ENCODE assay signal across 1 cellular context in the genomic region with DNA sequence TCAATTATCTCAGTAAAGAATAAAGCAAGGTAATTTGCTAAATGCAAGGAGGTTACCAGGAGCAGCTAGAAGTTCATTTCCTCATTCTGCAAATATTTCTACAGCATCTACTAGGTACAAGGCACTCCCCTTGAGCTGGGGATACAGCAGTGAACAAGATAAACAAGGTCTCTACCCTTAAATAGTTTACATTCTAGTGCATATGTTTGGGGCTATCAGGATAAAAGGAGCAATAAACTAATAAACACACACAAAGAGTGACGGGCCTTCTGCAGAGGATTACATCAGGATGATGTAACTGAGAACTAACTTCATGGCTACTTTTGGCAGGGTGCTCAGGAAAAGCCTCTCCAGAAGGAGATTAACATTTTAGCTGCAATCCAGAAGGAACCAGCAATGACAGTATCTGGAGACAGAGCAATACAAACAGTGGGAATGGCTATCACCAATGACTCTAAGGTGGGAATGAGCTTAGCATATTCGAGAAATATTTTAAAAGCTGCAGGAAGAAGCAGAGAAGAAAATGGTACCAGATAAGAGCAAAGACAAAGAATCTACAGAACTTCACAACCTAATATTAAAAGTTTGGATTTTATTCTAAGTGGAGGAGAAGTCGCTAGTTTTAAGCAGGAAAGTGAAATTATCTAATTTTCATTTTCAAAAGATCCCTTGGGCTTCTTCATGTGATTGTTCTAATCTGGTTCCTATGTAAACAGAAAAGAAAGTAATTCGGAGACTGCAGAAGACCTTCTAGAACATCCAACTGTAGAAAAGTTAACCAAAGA.
TF ChIP-seq lines count a peak whose summit lies in the region.

No MANE protein-coding gene starts in this region.

TF ChIP-seq in HEK293, 187 proteins besides CTCF, POLR2A, EP300 and RAD21 (continued from another document and continues in another):
- TF ChIP-seq, protein P1, sequence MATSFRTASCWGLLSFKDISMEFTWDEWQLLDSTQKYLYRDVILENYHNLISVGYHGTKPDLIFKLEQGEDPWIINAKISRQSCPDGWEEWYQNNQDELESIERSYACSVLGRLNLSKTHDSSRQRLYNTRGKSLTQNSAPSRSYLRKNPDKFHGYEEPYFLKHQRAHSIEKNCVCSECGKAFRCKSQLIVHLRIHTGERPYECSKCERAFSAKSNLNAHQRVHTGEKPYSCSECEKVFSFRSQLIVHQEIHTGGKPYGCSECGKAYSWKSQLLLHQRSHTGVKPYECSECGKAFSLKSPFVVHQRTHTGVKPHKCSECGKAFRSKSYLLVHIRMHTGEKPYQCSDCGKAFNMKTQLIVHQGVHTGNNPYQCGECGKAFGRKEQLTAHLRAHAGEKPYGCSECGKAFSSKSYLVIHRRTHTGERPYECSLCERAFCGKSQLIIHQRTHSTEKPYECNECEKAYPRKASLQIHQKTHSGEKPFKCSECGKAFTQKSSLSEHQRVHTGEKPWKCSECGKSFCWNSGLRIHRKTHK (tag by site-specific recombination; IDR thresholded peaks at IDR 0.05) = no peak
- TF ChIP-seq ZNF529 (tag by site-specific recombination; IDR thresholded peaks at IDR 0.05; ENCODE audit: insufficient replicate concordance) (peak; percentile 18), ZNF146 (tag by site-specific recombination; IDR thresholded peaks at IDR 0.05) (no peak), SP3 (tag by site-specific recombination; IDR thresholded peaks at IDR 0.05) (peak; percentile 30; the same call in 1 of the 2 replicates), ZNF426 (tag by site-specific recombination; IDR thresholded peaks at IDR 0.05) (no peak), ZNF549 (tag by site-specific recombination; IDR thresholded peaks at IDR 0.05) (no peak), ZNF2 (tag by site-specific recombination; IDR thresholded peaks at IDR 0.05) (0 out of 2 replicates have a peak, but pooled peaks have one; percentile 47), ZNF664 (tag by site-specific recombination; IDR thresholded peaks at IDR 0.05) (peak; percentile 93), ZSCAN23 (tag by site-specific recombination; IDR thresholded peaks at IDR 0.05) (peak; percentile 59; the same call in 1 of the 2 replicates), ZNF677 (tag by site-specific recombination; IDR thresholded peaks at IDR 0.05) (no peak), ZNF140 (tag by site-specific recombination; IDR thresholded peaks at IDR 0.05) (no peak), ZBTB1 (tag by site-specific recombination; IDR thresholded peaks at IDR 0.05) (no peak), ZNF501 (tag by site-specific recombination; IDR thresholded peaks at IDR 0.05) (0 out of 2 replicates have a peak, but pooled peaks have one; percentile 19), ZNF112 (tag by site-specific recombination; IDR thresholded peaks at IDR 0.05) (no peak), ZFP3 (tag by site-specific recombination; IDR thresholded peaks at IDR 0.05; ENCODE audit: low read depth) (no peak), ZBTB8A (tag by site-specific recombination; IDR thresholded peaks at IDR 0.05) (peak; percentile 29; the same call in 1 of the 2 replicates), ZBTB20 (tag by site-specific recombination; IDR thresholded peaks at IDR 0.05) (peak; percentile 71), ZNF585B (tag by site-specific recombination; IDR thresholded peaks at IDR 0.05) (no peak), ZNF341 (tag by site-specific recombination; IDR thresholded peaks at IDR 0.05; ENCODE audit: low read depth) (no peak), GLIS1 (tag by site-specific recombination; IDR thresholded peaks at IDR 0.05) (0 out of 2 replicates have a peak, but pooled peaks have one; percentile 16), ZNF248 (tag by site-specific recombination; IDR thresholded peaks at IDR 0.05) (no peak), EGR2 (tag by site-specific recombination; IDR thresholded peaks at IDR 0.05; ENCODE audit: low read depth) (no peak), ZNF266 (tag by site-specific recombination; IDR thresholded peaks at IDR 0.05; ENCODE audit: low read depth) (no peak), TCF7L2 (IDR thresholded peaks at IDR 0.05; ENCODE audit: borderline replicate concordance, low read depth, low read length) (peak; percentile 89), ZSCAN16 (tag by site-specific recombination; IDR thresholded peaks at IDR 0.05) (0 out of 2 replicates have a peak, but pooled peaks have one; percentile 12), ZNF560 (tag by site-specific recombination; IDR thresholded peaks at IDR 0.05; ENCODE audit: borderline replicate concordance) (no peak), ZNF416 (tag by site-specific recombination; IDR thresholded peaks at IDR 0.05) (no peak), ZNF521 (tag by site-specific recombination; IDR thresholded peaks at IDR 0.05) (no peak), MYNN (tag by site-specific recombination; IDR thresholded peaks at IDR 0.05; ENCODE audit: borderline replicate concordance) (no peak), SP2 (tag by site-specific recombination; IDR thresholded peaks at IDR 0.05) (no peak), ZNF423 (tag by site-specific recombination; IDR thresholded peaks at IDR 0.05) (no peak)
- TF ChIP-seq, protein P2, sequence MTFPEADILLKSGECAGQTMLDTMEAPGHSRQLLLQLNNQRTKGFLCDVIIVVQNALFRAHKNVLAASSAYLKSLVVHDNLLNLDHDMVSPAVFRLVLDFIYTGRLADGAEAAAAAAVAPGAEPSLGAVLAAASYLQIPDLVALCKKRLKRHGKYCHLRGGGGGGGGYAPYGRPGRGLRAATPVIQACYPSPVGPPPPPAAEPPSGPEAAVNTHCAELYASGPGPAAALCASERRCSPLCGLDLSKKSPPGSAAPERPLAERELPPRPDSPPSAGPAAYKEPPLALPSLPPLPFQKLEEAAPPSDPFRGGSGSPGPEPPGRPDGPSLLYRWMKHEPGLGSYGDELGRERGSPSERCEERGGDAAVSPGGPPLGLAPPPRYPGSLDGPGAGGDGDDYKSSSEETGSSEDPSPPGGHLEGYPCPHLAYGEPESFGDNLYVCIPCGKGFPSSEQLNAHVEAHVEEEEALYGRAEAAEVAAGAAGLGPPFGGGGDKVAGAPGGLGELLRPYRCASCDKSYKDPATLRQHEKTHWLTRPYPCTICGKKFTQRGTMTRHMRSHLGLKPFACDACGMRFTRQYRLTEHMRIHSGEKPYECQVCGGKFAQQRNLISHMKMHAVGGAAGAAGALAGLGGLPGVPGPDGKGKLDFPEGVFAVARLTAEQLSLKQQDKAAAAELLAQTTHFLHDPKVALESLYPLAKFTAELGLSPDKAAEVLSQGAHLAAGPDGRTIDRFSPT (tag by site-specific recombination; IDR thresholded peaks at IDR 0.05) = peak; percentile 71
- TF ChIP-seq, protein P3, sequence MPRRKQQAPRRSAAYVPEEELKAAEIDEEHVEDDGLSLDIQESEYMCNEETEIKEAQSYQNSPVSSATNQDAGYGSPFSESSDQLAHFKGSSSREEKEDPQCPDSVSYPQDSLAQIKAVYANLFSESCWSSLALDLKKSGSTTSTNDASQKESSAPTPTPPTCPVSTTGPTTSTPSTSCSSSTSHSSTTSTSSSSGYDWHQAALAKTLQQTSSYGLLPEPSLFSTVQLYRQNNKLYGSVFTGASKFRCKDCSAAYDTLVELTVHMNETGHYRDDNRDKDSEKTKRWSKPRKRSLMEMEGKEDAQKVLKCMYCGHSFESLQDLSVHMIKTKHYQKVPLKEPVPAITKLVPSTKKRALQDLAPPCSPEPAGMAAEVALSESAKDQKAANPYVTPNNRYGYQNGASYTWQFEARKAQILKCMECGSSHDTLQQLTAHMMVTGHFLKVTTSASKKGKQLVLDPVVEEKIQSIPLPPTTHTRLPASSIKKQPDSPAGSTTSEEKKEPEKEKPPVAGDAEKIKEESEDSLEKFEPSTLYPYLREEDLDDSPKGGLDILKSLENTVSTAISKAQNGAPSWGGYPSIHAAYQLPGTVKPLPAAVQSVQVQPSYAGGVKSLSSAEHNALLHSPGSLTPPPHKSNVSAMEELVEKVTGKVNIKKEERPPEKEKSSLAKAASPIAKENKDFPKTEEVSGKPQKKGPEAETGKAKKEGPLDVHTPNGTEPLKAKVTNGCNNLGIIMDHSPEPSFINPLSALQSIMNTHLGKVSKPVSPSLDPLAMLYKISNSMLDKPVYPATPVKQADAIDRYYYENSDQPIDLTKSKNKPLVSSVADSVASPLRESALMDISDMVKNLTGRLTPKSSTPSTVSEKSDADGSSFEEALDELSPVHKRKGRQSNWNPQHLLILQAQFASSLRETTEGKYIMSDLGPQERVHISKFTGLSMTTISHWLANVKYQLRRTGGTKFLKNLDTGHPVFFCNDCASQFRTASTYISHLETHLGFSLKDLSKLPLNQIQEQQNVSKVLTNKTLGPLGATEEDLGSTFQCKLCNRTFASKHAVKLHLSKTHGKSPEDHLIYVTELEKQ (tag by site-specific recombination; IDR thresholded peaks at IDR 0.05; ENCODE audit: borderline replicate concordance) = peak; percentile 91
- TF ChIP-seq, protein P4, sequence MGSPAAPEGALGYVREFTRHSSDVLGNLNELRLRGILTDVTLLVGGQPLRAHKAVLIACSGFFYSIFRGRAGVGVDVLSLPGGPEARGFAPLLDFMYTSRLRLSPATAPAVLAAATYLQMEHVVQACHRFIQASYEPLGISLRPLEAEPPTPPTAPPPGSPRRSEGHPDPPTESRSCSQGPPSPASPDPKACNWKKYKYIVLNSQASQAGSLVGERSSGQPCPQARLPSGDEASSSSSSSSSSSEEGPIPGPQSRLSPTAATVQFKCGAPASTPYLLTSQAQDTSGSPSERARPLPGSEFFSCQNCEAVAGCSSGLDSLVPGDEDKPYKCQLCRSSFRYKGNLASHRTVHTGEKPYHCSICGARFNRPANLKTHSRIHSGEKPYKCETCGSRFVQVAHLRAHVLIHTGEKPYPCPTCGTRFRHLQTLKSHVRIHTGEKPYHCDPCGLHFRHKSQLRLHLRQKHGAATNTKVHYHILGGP (tag by site-specific recombination; IDR thresholded peaks at IDR 0.05) = peak; percentile 16; the same call in 1 of the 2 replicates
- TF ChIP-seq, protein P5, sequence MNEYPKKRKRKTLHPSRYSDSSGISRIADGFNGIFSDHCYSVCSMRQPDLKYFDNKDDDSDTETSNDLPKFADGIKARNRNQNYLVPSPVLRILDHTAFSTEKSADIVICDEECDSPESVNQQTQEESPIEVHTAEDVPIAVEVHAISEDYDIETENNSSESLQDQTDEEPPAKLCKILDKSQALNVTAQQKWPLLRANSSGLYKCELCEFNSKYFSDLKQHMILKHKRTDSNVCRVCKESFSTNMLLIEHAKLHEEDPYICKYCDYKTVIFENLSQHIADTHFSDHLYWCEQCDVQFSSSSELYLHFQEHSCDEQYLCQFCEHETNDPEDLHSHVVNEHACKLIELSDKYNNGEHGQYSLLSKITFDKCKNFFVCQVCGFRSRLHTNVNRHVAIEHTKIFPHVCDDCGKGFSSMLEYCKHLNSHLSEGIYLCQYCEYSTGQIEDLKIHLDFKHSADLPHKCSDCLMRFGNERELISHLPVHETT (tag by site-specific recombination; IDR thresholded peaks at IDR 0.05) = peak; percentile 81
- TF ChIP-seq, protein P6, sequence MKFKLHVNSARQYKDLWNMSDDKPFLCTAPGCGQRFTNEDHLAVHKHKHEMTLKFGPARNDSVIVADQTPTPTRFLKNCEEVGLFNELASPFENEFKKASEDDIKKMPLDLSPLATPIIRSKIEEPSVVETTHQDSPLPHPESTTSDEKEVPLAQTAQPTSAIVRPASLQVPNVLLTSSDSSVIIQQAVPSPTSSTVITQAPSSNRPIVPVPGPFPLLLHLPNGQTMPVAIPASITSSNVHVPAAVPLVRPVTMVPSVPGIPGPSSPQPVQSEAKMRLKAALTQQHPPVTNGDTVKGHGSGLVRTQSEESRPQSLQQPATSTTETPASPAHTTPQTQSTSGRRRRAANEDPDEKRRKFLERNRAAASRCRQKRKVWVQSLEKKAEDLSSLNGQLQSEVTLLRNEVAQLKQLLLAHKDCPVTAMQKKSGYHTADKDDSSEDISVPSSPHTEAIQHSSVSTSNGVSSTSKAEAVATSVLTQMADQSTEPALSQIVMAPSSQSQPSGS (tag by site-specific recombination; IDR thresholded peaks at IDR 0.05; ENCODE audit: low read depth) = peak; percentile 97
- TF ChIP-seq, protein P7, sequence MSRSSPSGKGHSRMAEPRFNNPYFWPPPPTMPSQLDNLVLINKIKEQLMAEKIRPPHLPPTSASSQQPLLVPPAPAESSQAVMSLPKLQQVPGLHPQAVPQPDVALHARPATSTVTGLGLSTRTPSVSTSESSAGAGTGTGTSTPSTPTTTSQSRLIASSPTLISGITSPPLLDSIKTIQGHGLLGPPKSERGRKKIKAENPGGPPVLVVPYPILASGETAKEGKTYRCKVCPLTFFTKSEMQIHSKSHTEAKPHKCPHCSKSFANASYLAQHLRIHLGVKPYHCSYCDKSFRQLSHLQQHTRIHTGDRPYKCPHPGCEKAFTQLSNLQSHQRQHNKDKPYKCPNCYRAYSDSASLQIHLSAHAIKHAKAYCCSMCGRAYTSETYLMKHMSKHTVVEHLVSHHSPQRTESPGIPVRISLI (tag by site-specific recombination; IDR thresholded peaks at IDR 0.05) = no peak
- TF ChIP-seq, protein P8, sequence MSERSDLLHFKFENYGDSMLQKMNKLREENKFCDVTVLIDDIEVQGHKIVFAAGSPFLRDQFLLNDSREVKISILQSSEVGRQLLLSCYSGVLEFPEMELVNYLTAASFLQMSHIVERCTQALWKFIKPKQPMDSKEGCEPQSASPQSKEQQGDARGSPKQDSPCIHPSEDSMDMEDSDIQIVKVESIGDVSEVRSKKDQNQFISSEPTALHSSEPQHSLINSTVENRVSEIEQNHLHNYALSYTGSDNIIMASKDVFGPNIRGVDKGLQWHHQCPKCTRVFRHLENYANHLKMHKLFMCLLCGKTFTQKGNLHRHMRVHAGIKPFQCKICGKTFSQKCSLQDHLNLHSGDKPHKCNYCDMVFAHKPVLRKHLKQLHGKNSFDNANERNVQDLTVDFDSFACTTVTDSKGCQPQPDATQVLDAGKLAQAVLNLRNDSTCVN (tag by site-specific recombination; optimal IDR thresholded peaks at IDR 0.05) = no peak
- TF ChIP-seq, protein P9, sequence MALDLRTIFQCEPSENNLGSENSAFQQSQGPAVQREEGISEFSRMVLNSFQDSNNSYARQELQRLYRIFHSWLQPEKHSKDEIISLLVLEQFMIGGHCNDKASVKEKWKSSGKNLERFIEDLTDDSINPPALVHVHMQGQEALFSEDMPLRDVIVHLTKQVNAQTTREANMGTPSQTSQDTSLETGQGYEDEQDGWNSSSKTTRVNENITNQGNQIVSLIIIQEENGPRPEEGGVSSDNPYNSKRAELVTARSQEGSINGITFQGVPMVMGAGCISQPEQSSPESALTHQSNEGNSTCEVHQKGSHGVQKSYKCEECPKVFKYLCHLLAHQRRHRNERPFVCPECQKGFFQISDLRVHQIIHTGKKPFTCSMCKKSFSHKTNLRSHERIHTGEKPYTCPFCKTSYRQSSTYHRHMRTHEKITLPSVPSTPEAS (tag by site-specific recombination; IDR thresholded peaks at IDR 0.05) = no peak; the same call in 1 of the 2 replicates
- TF ChIP-seq, protein P10, sequence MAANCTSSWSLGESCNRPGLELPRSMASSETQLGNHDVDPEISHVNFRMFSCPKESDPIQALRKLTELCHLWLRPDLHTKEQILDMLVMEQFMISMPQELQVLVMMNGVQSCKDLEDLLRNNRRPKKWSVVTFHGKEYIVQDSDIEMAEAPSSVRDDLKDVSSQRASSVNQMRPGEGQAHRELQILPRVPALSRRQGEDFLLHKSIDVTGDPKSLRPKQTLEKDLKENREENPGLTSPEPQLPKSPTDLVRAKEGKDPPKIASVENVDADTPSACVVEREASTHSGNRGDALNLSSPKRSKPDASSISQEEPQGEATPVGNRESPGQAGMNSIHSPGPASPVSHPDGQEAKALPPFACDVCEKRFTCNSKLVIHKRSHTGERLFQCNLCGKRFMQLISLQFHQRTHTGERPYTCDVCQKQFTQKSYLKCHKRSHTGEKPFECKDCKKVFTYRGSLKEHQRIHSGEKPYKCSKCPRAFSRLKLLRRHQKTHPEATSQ (tag by site-specific recombination; IDR thresholded peaks at IDR 0.05) = no peak
